Comparison of ENCODE assay signal across 8 cellular contexts in genomic region chr19:48332662-48333466, GRCh38. TPM values are rescaled to one million over a fixed set of nuclear protein-coding genes. Genes with fewer than 3 reads are reported as not detected.
A peak's percentile ranks its signal among the peaks of the same experiment; 100 is the strongest.
DNase-seq lines count a peak whose midpoint lies in the region; ATAC-seq and TF ChIP-seq lines count a peak whose summit lies in the region.

No MANE protein-coding gene starts in this region.

- ATAC-seq in GM18498 (IDR thresholded peaks at IDR 0.05; ENCODE audit: unreplicated experiment) (peak; percentile 68), HG02884 (IDR thresholded peaks at IDR 0.05; ENCODE audit: unreplicated experiment) (peak; percentile 56), right cardiac atrium (peak; percentile 75 to 85)

- H3K4me3 ChIP-seq in ascending aorta (peak overlapping the region; percentile 29 to 66), right cardiac atrium (ENCODE audit: low read length) (peak overlapping the region; percentile 45), uterus (peak overlapping the region; percentile 14 to 39)

- H3K36me3 ChIP-seq in ascending aorta: peaks cover 11 to 19% of the 10 kb centered on the region in 2 donors
- H3K36me3 ChIP-seq in uterus: no peaks in the 10 kb centered on the region

- WGBS in right cardiac atrium: under 1% methylated on average over 25 of the region's 25 CpGs

- TF ChIP-seq POLR2A in uterus (IDR thresholded peaks at IDR 0.05): peak; percentile 33 to 39

- H3K4me1 ChIP-seq in ascending aorta (peaks cover 0 to 11% of the 10 kb centered on the region in 2 donors), right cardiac atrium (ENCODE audit: control insufficient read depth, insufficient read depth, low read length) (no peaks in the 10 kb centered on the region), uterus (peaks cover 5 to 11% of the 10 kb centered on the region in 2 donors)

- intact Hi-C loops in ascending aorta (cut with DNase I) (loop anchor here (1.0 kb wide), 4 partner anchors 12 to 135 kb away; partner anchors contain the start of gene SYNGR4), right cardiac atrium (cut with DNase I) (no loop called here), uterus (cut with DNase I; ENCODE audit: low total_unique reads) (no loop called here)

- H3K27me3 ChIP-seq in ascending aorta (no peaks in the 10 kb centered on the region), right cardiac atrium (ENCODE audit: control insufficient read depth, insufficient read depth) (no peaks in the 10 kb centered on the region), uterus (no peaks in the 10 kb centered on the region)

- H3K9me3 ChIP-seq in ascending aorta (no peaks in the 10 kb centered on the region), right cardiac atrium (ENCODE audit: control insufficient read depth, low read length) (no peaks in the 10 kb centered on the region), uterus (no peaks in the 10 kb centered on the region)

- DNase-seq in NCI-H146 treated with DMSO at 0.1 percent for 48 hours (lab: John Stamatoyannopoulos, UW; ENCODE audit: unreplicated experiment): peak; percentile 100
- peak; percentile 84 to 100 (median 96) for DNase-seq in T-helper 2 cell
- peak; percentile 85 to 92 for DNase-seq in ascending aorta (ENCODE audit: low spot score in 2 of 2)
- peak; percentile 88 to 95 (median 94) for DNase-seq in right cardiac atrium
- DNase-seq in putamen (ENCODE audit: low spot score): peak; percentile 96
- peak; percentile 94 to 96 for DNase-seq in uterus

- no peak for TF ChIP-seq CTCF in ascending aorta (IDR thresholded peaks at IDR 0.05)
- TF ChIP-seq CTCF in uterus (IDR thresholded peaks at IDR 0.05): peak in 2 of 4 experiments; percentile 8 to 11

- H3K27ac ChIP-seq in ascending aorta (peak overlapping the region; percentile 79 to 89), right cardiac atrium (ENCODE audit: low read length) (peak overlapping the region; percentile 87), uterus (peak overlapping the region; percentile 85 to 91)

RNA-seq across cellular contexts. Expression of gene EMP3, which starts 7.5 kb away (rescaled TPM):
- total RNA-seq in ascending aorta (18.2 TPM), right cardiac atrium (100 to 1,000 TPM in 1 of 4 donors, 10 to 100 TPM in 3; 58.0 to 114 (median 80.0) TPM), uterus (100 to 1,000 TPM in 1 of 4 donors, 10 to 100 TPM in 3; 23.8 to 147 (median 45.2) TPM)
- polyA plus RNA-seq in right cardiac atrium: 66.7 TPM

RNA-seq across cellular contexts. Expression of gene TMEM143, which starts 30.9 kb away (rescaled TPM):
- total RNA-seq in ascending aorta (25.3 TPM), right cardiac atrium (10 to 100 TPM; 35.0 to 56.7 (median 47.5) TPM), uterus (1 to 10 TPM in 3 of 4 donors, under 1 TPM in 1; 0.88 to 6.7 (median 5.8) TPM)
- polyA plus RNA-seq in right cardiac atrium: 35.0 TPM

RNA-seq across cellular contexts. Expression of gene SYNGR4, which starts 31.3 kb away (rescaled TPM):
- total RNA-seq in ascending aorta: not detected
- not detected for total RNA-seq in right cardiac atrium
- not detected for polyA plus RNA-seq in right cardiac atrium
- not detected for total RNA-seq in uterus

RNA-seq across cellular contexts. Expression of gene KDELR1, which starts 58.5 kb away (rescaled TPM):
- total RNA-seq in ascending aorta: 183 TPM
- 100 to 1,000 TPM in 1 of 4 donors, 10 to 100 TPM in 3; 82.3 to 101 (median 90.1) TPM for total RNA-seq in right cardiac atrium
- 82.4 TPM for polyA plus RNA-seq in right cardiac atrium
- total RNA-seq in uterus: 100 to 1,000 TPM in 2 of 4 donors, 10 to 100 TPM in 2; 58.5 to 137 (median 89.3) TPM

Comparison
In these comparisons a context has a peak if more than half of its experiments do, and no peak if none do; other contexts are left out.
1. Peak in every context shown above with its lines: DNase-seq, ATAC-seq, H3K4me3 ChIP-seq and H3K27ac ChIP-seq.